Comparison of ENCODE assay signal across 8 cellular contexts in the genomic region with DNA sequence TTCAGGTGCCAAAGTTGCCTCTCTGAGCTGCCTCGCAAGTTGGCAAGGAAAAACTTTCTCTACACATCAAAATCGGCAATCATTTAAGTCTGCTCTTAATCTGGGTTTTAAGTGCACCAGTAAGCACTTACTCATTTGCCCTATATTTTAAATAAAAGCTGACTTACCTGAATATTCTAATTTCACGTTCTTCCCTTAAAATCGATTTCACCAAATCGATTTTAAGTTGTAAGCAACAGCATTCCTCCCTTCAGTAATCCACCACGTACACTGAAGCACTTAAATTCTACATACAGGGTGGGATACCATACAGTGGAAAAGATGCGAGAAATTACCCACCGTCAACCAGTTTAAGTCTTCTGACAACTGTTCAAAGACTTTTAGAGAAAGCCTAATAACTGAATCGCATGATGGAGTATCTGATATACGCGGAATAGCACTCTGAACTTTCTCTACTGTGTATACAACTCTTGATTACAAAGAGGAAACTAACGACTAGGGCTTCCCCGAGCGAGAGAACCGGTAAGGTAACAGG. TPM values are rescaled to one million over a fixed set of nuclear protein-coding genes. Genes with fewer than 3 reads are reported as not detected.
DNase-seq lines count a peak whose midpoint lies in the region; ATAC-seq and TF ChIP-seq lines count a peak whose summit lies in the region.

No MANE protein-coding gene starts in this region.

- POLR2A ChIA-PET in HEK293 (lab: Yijun Ruan, JAX): interaction anchor here (0.6 to 2.1 kb wide), 3 partner anchors 15 to 723 kb away, joined by 3 to 9 read pairs (median 3); a partner anchor contains a TSS
- POLR2A ChIA-PET in activated CD4-positive, alpha-beta memory T cell treated with anti-CD3 and anti-CD28 coated beads, Interleukin-2, amount 10 ng/mL, durations not matched to agents 7 days and 5 days (lab: Charles Lee): interaction anchor here (0.7 to 5.2 kb wide), 7 partner anchors 15 to 483 kb away, joined by 3 to 43 read pairs (median 4); a partner anchor contains a TSS

- CTCF ChIA-PET in HEK293 (lab: Yijun Ruan, JAX): interaction anchor here (0.6 to 2.4 kb wide), 7 partner anchors 24 to 65 kb away, joined by 3 to 13 read pairs (median 3); no protein-coding TSS in a partner anchor
- CTCF ChIA-PET in activated CD4-positive, alpha-beta memory T cell treated with anti-CD3 and anti-CD28 coated beads, Interleukin-2, amount 10 ng/mL, durations not matched to agents 7 days and 5 days (lab: Charles Lee): interaction anchor here (0.7 to 3.3 kb wide), 8 partner anchors 44 to 123 kb away, joined by 3 to 28 read pairs (median 3); a partner anchor contains a TSS

- H3K9me3 Mint-ChIP-seq in activated CD4-positive, alpha-beta memory T cell treated with anti-CD3 and anti-CD28 coated beads, Interleukin-2, amount 10 ng/mL, durations not matched to agents 7 days and 5 days: no peaks in the 10 kb centered on the region
- H3K9me3 Mint-ChIP-seq in stimulated activated memory B cell treated with anti-CD40 and anti-IgM and Interleukin-4, amounts not matched to agents 10 μg/mL and 1 μg/mL and 100 μg/mL, for 72 hours: no peaks in the 10 kb centered on the region

- H3K9me3 ChIP-seq in HEK293 (ENCODE audit: control insufficient read depth, insufficient read depth, low read depth, low read length) (no peaks in the 10 kb centered on the region), iPS-15b (ENCODE audit: control insufficient read depth, insufficient read depth, low read length) (no peaks in the 10 kb centered on the region)

- ATAC-seq in stimulated activated memory B cell treated with anti-CD40 and anti-IgM and Interleukin-4, amounts not matched to agents 10 μg/mL and 1 μg/mL and 100 μg/mL, for 72 hours: no peak
- no peak for ATAC-seq in sciatic nerve

- peaks cover 34% of the 10 kb centered on the region for H3K4me1 Mint-ChIP-seq in activated CD4-positive, alpha-beta memory T cell treated with anti-CD3 and anti-CD28 coated beads, Interleukin-2, amount 10 ng/mL, durations not matched to agents 7 days and 5 days
- H3K4me1 Mint-ChIP-seq in stimulated activated memory B cell treated with anti-CD40 and anti-IgM and Interleukin-4, amounts not matched to agents 10 μg/mL and 1 μg/mL and 100 μg/mL, for 72 hours: peaks cover 30% of the 10 kb centered on the region

- no peaks in the 10 kb centered on the region for H3K27me3 Mint-ChIP-seq in activated CD4-positive, alpha-beta memory T cell treated with anti-CD3 and anti-CD28 coated beads, Interleukin-2, amount 10 ng/mL, durations not matched to agents 7 days and 5 days
- no peaks in the 10 kb centered on the region for H3K27me3 Mint-ChIP-seq in stimulated activated memory B cell treated with anti-CD40 and anti-IgM and Interleukin-4, amounts not matched to agents 10 μg/mL and 1 μg/mL and 100 μg/mL, for 72 hours

- peak overlapping the region; percentile 77 for H3K9ac ChIP-seq in iPS-15b (ENCODE audit: low read depth, low read length)

- TF ChIP-seq CTCF in HEK293 (tag by site-specific recombination; IDR thresholded peaks at IDR 0.05): no peak

- peak overlapping the region; percentile 92 for H3K4me3 ChIP-seq in HEK293 (ENCODE audit: low read depth, low read length)
- H3K4me3 ChIP-seq in iPS-15b (ENCODE audit: low read depth, low read length): peak overlapping the region; percentile 75

- intact Hi-C loops in sciatic nerve (cut with DNase I): no loop called here

- no peaks in the 10 kb centered on the region for H3K36me3 ChIP-seq in HEK293 (ENCODE audit: control insufficient read depth in 2 of 2, insufficient read depth in 1 of 2, low read length in 2 of 2)
- no peaks in the 10 kb centered on the region for H3K36me3 ChIP-seq in iPS-15b (ENCODE audit: control insufficient read depth, insufficient read depth, low read length)

- H3K4me3 Mint-ChIP-seq in activated CD4-positive, alpha-beta memory T cell treated with anti-CD3 and anti-CD28 coated beads, Interleukin-2, amount 10 ng/mL, durations not matched to agents 7 days and 5 days: peak overlapping the region; percentile 89
- peak overlapping the region; percentile 91 for H3K4me3 Mint-ChIP-seq in stimulated activated memory B cell treated with anti-CD40 and anti-IgM and Interleukin-4, amounts not matched to agents 10 μg/mL and 1 μg/mL and 100 μg/mL, for 72 hours

- DNase-seq in activated CD4-positive, alpha-beta memory T cell treated with anti-CD3 and anti-CD28 coated beads, Interleukin-2, amount 10 ng/mL, durations not matched to agents 7 days and 5 days: no peak
- no peak for DNase-seq in sciatic nerve (ENCODE audit: low spot score)
- no peak for DNase-seq in activated CD8-positive, alpha-beta memory T cell treated with anti-CD3 and anti-CD28 coated beads for 24 hours
- DNase-seq in kidney glomerular epithelial cell (lab: John Stamatoyannopoulos, UW): no peak
- no peak for DNase-seq in C1 segment of cervical spinal cord (lab: John Stamatoyannopoulos, UW)

- peak overlapping the region; percentile 93 for H3K27ac ChIP-seq in HEK293 (ENCODE audit: extremely low read depth, low read depth, low read length)

- H3K27me3 ChIP-seq in iPS-15b (ENCODE audit: control insufficient read depth, insufficient read depth, low read length): no peaks in the 10 kb centered on the region

- H3K27ac Mint-ChIP-seq in activated CD4-positive, alpha-beta memory T cell treated with anti-CD3 and anti-CD28 coated beads, Interleukin-2, amount 10 ng/mL, durations not matched to agents 7 days and 5 days: peak overlapping the region; percentile 98
- H3K27ac Mint-ChIP-seq in stimulated activated memory B cell treated with anti-CD40 and anti-IgM and Interleukin-4, amounts not matched to agents 10 μg/mL and 1 μg/mL and 100 μg/mL, for 72 hours: peak overlapping the region; percentile 94

- H3K36me3 Mint-ChIP-seq in activated CD4-positive, alpha-beta memory T cell treated with anti-CD3 and anti-CD28 coated beads, Interleukin-2, amount 10 ng/mL, durations not matched to agents 7 days and 5 days (ENCODE audit: low read depth): peaks cover 20% of the 10 kb centered on the region
- H3K36me3 Mint-ChIP-seq in stimulated activated memory B cell treated with anti-CD40 and anti-IgM and Interleukin-4, amounts not matched to agents 10 μg/mL and 1 μg/mL and 100 μg/mL, for 72 hours: peaks cover 5% of the 10 kb centered on the region

- H3K4me1 ChIP-seq in HEK293 (ENCODE audit: control insufficient read depth, insufficient read depth, low read length): peaks cover 27% of the 10 kb centered on the region
- H3K4me1 ChIP-seq in iPS-15b (ENCODE audit: control insufficient read depth, insufficient read depth, low read length): peaks cover 15% of the 10 kb centered on the region

TF ChIP-seq in HEK293, 187 proteins besides CTCF, POLR2A, EP300 and RAD21:
- TF ChIP-seq WT1 (tag by site-specific recombination; IDR thresholded peaks at IDR 0.05) (no peak), ZNF394 (tag by site-specific recombination; IDR thresholded peaks at IDR 0.05; ENCODE audit: borderline replicate concordance) (peak; percentile 76), ZBTB8A (tag by site-specific recombination; IDR thresholded peaks at IDR 0.05) (peak; percentile 84), ZNF174 (tag by site-specific recombination; IDR thresholded peaks at IDR 0.05) (no peak), ZNF416 (tag by site-specific recombination; IDR thresholded peaks at IDR 0.05) (no peak), PRDM1 (tag by site-specific recombination; IDR thresholded peaks at IDR 0.05) (peak; percentile 58), SP2 (tag by site-specific recombination; IDR thresholded peaks at IDR 0.05) (no peak)

RNA-seq across cellular contexts. Expression of a gene that starts 1.6 kb away (rescaled TPM):
- total RNA-seq in activated CD4-positive, alpha-beta memory T cell treated with anti-CD3 and anti-CD28 coated beads, Interleukin-2, amount 10 ng/mL, durations not matched to agents 7 days and 5 days: 10 to 100 TPM; 80.0 to 92.9 TPM
- 64.0 TPM for total RNA-seq in sciatic nerve
